ENCODE assay signal across 23 cellular contexts in genomic region chr3:5846271-5846670, GRCh38.
"Had no signal": no experiment of that assay in that cellular context is flagged by ENCODE, and none has a peak within 500 bp of the region (broad histone marks: within the 10 kb centered on the region; RNA-seq: fewer than 3 reads in every experiment).

No MANE protein-coding gene starts in this region.

- H3K4me1 ChIP-seq: SJSA1 had no signal

- FAIRE-seq: RCC 7860 had no signal

- H3K27ac ChIP-seq: SJSA1, SK-N-MC had no signal

- H3K36me3 ChIP-seq: MG63, SJSA1 had no signal

- H3K27me3 ChIP-seq: MG63, SJSA1 had no signal

- H3K9me3 ChIP-seq: MG63, SJSA1 had no signal

- DNase-seq: Karpas-422, KG1, MG63, NCI-H1092, NCI-H1417, NCI-H1436 treated with DMSO at 0.1 percent for 48 hours, NCI-H1694, NCI-H187 treated with DMSO at 0.1 percent for 48 hours, NCI-H2029 treated with DMSO at 0.1 percent for 48 hours, NCI-H2107, NCI-H2171 treated with DMSO at 0.1 percent for 48 hours, NCI-H345, NCI-H446 treated with DMSO at 0.1 percent for 48 hours, NCI-H510A treated with DMSO at 0.1 percent for 48 hours, NCI-H526, NCI-H82, Right ventricle myocardium superior, RPMI8226, SIG-M5, T-helper 2 cell had no signal

- H3K4me3 ChIP-seq: MG63, SJSA1, SK-N-MC had no signal
